Comparison of ENCODE assay signal across 1 cellular context in the genomic region with DNA sequence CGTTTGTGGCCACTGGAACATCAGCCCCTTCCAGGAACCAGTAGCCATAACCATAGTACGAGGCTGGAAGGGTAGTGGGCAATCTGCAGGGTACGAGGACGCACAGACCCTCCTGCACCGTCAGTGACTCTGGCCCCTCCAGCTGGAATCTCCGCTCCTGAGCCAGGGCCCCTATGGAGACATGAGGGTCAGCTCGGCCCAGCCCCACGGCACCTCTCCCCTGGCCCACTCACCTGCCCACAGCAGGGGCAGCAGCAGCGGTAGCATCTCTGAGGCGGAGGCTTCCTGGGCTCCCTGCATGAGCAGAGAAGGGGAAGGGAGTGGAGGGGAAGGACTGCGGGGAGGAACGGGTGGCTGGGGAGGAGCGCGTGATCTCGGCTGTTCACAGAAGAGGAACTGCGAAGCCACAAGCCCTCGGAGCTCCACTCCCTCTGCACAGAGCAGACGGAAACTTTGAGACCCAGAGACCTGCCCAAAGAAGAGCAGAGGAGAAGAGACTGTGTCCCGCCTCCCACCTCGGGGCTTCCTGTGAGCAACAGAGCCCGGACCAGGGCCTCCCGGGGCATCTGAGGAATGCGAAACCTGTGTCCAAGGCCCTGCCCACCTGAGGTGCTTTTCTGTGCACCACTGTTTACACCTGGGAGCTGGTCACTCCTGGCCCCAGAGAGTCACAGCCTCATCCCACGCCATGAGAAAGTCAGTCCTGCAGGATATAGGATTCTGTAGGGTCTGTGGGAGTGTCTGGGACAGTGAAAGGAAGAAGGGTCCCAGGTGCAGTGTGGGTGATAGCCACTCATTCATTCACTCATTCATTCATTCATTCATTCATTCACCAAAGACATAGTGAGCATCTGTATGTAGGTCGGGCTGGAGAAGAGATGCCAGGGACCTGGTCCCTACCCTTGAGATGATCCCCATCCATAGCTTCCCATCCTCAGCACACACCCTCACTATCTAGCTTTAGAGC.
A peak's percentile ranks its signal among the peaks of the same experiment; 100 is the strongest.
TF ChIP-seq lines count a peak whose summit lies in the region.

Gene SIGLEC6 (minus strand): TSS at position 322 of the 967 bp plus-strand sequence. CDS start 22 bp downstream, at position 300.

TF ChIP-seq in K562, 482 proteins besides CTCF, POLR2A, EP300 and RAD21 (continued from another document and continues in another):
- TF ChIP-seq, protein P1, sequence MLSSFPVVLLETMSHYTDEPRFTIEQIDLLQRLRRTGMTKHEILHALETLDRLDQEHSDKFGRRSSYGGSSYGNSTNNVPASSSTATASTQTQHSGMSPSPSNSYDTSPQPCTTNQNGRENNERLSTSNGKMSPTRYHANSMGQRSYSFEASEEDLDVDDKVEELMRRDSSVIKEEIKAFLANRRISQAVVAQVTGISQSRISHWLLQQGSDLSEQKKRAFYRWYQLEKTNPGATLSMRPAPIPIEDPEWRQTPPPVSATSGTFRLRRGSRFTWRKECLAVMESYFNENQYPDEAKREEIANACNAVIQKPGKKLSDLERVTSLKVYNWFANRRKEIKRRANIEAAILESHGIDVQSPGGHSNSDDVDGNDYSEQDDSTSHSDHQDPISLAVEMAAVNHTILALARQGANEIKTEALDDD (IDR thresholded peaks at IDR 0.05) = no peak
- TF ChIP-seq ERF (CRISPR knock-in tag; IDR thresholded peaks at IDR 0.05) (no peak), NRF1 (conservative IDR thresholded peaks at IDR 0.05 in 1 of 2, IDR thresholded peaks at IDR 0.05 in 1 of 2) (peak in 1 of 2 experiments; percentile 13; a peak in 1 of 4 replicates), ZNF239 (CRISPR knock-in tag; IDR thresholded peaks at IDR 0.05) (peak; percentile 13; the same call in 1 of the 2 replicates), CAMTA2 (CRISPR knock-in tag; conservative IDR thresholded peaks at IDR 0.05) (no peak), TBP (optimal IDR thresholded peaks at IDR 0.05; ENCODE audit: low read depth, low read length) (peak; percentile 37), MECOM (CRISPR knock-in tag; IDR thresholded peaks at IDR 0.05) (no peak), BRF2 (IDR thresholded peaks at IDR 0.05; ENCODE audit: borderline replicate concordance, insufficient read depth, insufficient read length) (no peak), NFRKB (IDR thresholded peaks at IDR 0.05; ENCODE audit: low read depth) (no peak), ZNF830 (CRISPR knock-in tag; IDR thresholded peaks at IDR 0.05) (peak; percentile 68; the same call in 1 of the 2 replicates), ZNF217 (CRISPR knock-in tag; IDR thresholded peaks at IDR 0.05) (no peak), LARP7 (IDR thresholded peaks at IDR 0.05) (no peak), HLTF (IDR thresholded peaks at IDR 0.05) (no peak), TAF7 (tag; IDR thresholded peaks at IDR 0.05) (0 out of 2 replicates have a peak, but pooled peaks have one; percentile 26), ZNF511 (CRISPR knock-in tag; IDR thresholded peaks at IDR 0.05) (no peak), CBFA2T3 (IDR thresholded peaks at IDR 0.05) (no peak), ZBED1 (IDR thresholded peaks at IDR 0.05) (no peak), HIVEP1 (CRISPR knock-in tag; IDR thresholded peaks at IDR 0.05) (no peak), ILF3 (IDR thresholded peaks at IDR 0.05; ENCODE audit: borderline replicate concordance) (no peak), SUPT5H (IDR thresholded peaks at IDR 0.05) (no peak), TARDBP (IDR thresholded peaks at IDR 0.05) (no peak), ETV5 (CRISPR knock-in tag; IDR thresholded peaks at IDR 0.05; ENCODE audit: low read depth) (no peak; the same call in 1 of the 2 replicates), SPI1 (IDR thresholded peaks at IDR 0.05; ENCODE audit: borderline replicate concordance, low read depth, low read length) (peak; percentile 96), MXI1 (IDR thresholded peaks at IDR 0.05; ENCODE audit: low read depth, low read length) (no peak), ELF1 (tag; IDR thresholded peaks at IDR 0.05) (no peak), CBX1 (IDR thresholded peaks at IDR 0.05; ENCODE audit: low read depth) (no peak), E2F3 (CRISPR knock-in tag; IDR thresholded peaks at IDR 0.05) (peak; percentile 42; the same call in 1 of the 2 replicates), MTA2 (IDR thresholded peaks at IDR 0.05; ENCODE audit: low read depth) (no peak), CREB5 (CRISPR knock-in tag; IDR thresholded peaks at IDR 0.05) (no peak), ESRRA (IDR thresholded peaks at IDR 0.05; ENCODE audit: borderline replicate concordance, low read depth) (peak; percentile 61; the same call in 1 of the 2 replicates), RBBP5 (IDR thresholded peaks at IDR 0.05; ENCODE audit: borderline replicate concordance, insufficient read depth, low read length, poor library complexity, severe bottlenecking) (peak; percentile 59), ZNF232 (CRISPR knock-in tag; IDR thresholded peaks at IDR 0.05) (no peak), PYGO2 (tag; IDR thresholded peaks at IDR 0.05) (no peak), ZNF766 (CRISPR knock-in tag; conservative IDR thresholded peaks at IDR 0.05) (peak; percentile 33), PTBP1 (IDR thresholded peaks at IDR 0.05; ENCODE audit: low read depth, low read length) (no peak), ZSCAN32 (CRISPR knock-in tag; IDR thresholded peaks at IDR 0.05) (no peak), BRD9 (IDR thresholded peaks at IDR 0.05; ENCODE audit: low read depth, partially characterized antibody) (no peak), MLLT1 (IDR thresholded peaks at IDR 0.05) (0 out of 4 replicates have a peak, but pooled peaks of 1 of the 2 experiments have one; percentile 43), NR2C2 (CRISPR knock-in tag; IDR thresholded peaks at IDR 0.05) (no peak), NR2C2 (tag; IDR thresholded peaks at IDR 0.05) (no peak), BHLHE40 (IDR thresholded peaks at IDR 0.05; ENCODE audit: low read length) (peak; percentile 64)
- TF ChIP-seq, protein P2, sequence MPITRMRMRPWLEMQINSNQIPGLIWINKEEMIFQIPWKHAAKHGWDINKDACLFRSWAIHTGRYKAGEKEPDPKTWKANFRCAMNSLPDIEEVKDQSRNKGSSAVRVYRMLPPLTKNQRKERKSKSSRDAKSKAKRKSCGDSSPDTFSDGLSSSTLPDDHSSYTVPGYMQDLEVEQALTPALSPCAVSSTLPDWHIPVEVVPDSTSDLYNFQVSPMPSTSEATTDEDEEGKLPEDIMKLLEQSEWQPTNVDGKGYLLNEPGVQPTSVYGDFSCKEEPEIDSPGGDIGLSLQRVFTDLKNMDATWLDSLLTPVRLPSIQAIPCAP (CRISPR knock-in tag; IDR thresholded peaks at IDR 0.05; ENCODE audit: borderline replicate concordance) = no peak
- TF ChIP-seq, protein P3, sequence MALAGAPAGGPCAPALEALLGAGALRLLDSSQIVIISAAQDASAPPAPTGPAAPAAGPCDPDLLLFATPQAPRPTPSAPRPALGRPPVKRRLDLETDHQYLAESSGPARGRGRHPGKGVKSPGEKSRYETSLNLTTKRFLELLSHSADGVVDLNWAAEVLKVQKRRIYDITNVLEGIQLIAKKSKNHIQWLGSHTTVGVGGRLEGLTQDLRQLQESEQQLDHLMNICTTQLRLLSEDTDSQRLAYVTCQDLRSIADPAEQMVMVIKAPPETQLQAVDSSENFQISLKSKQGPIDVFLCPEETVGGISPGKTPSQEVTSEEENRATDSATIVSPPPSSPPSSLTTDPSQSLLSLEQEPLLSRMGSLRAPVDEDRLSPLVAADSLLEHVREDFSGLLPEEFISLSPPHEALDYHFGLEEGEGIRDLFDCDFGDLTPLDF (CRISPR knock-in tag; IDR thresholded peaks at IDR 0.05) = no peak
- TF ChIP-seq, protein P4, sequence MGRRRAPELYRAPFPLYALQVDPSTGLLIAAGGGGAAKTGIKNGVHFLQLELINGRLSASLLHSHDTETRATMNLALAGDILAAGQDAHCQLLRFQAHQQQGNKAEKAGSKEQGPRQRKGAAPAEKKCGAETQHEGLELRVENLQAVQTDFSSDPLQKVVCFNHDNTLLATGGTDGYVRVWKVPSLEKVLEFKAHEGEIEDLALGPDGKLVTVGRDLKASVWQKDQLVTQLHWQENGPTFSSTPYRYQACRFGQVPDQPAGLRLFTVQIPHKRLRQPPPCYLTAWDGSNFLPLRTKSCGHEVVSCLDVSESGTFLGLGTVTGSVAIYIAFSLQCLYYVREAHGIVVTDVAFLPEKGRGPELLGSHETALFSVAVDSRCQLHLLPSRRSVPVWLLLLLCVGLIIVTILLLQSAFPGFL (CRISPR knock-in tag; IDR thresholded peaks at IDR 0.05) = no peak
- TF ChIP-seq, protein P5, sequence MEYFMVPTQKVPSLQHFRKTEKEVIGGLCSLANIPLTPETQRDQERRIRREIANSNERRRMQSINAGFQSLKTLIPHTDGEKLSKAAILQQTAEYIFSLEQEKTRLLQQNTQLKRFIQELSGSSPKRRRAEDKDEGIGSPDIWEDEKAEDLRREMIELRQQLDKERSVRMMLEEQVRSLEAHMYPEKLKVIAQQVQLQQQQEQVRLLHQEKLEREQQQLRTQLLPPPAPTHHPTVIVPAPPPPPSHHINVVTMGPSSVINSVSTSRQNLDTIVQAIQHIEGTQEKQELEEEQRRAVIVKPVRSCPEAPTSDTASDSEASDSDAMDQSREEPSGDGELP (CRISPR knock-in tag; IDR thresholded peaks at IDR 0.05; ENCODE audit: borderline replicate concordance) = peak; percentile 43
- TF ChIP-seq, protein P6, sequence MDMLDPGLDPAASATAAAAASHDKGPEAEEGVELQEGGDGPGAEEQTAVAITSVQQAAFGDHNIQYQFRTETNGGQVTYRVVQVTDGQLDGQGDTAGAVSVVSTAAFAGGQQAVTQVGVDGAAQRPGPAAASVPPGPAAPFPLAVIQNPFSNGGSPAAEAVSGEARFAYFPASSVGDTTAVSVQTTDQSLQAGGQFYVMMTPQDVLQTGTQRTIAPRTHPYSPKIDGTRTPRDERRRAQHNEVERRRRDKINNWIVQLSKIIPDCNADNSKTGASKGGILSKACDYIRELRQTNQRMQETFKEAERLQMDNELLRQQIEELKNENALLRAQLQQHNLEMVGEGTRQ (CRISPR knock-in tag; IDR thresholded peaks at IDR 0.05) = no peak
- TF ChIP-seq, protein P7, sequence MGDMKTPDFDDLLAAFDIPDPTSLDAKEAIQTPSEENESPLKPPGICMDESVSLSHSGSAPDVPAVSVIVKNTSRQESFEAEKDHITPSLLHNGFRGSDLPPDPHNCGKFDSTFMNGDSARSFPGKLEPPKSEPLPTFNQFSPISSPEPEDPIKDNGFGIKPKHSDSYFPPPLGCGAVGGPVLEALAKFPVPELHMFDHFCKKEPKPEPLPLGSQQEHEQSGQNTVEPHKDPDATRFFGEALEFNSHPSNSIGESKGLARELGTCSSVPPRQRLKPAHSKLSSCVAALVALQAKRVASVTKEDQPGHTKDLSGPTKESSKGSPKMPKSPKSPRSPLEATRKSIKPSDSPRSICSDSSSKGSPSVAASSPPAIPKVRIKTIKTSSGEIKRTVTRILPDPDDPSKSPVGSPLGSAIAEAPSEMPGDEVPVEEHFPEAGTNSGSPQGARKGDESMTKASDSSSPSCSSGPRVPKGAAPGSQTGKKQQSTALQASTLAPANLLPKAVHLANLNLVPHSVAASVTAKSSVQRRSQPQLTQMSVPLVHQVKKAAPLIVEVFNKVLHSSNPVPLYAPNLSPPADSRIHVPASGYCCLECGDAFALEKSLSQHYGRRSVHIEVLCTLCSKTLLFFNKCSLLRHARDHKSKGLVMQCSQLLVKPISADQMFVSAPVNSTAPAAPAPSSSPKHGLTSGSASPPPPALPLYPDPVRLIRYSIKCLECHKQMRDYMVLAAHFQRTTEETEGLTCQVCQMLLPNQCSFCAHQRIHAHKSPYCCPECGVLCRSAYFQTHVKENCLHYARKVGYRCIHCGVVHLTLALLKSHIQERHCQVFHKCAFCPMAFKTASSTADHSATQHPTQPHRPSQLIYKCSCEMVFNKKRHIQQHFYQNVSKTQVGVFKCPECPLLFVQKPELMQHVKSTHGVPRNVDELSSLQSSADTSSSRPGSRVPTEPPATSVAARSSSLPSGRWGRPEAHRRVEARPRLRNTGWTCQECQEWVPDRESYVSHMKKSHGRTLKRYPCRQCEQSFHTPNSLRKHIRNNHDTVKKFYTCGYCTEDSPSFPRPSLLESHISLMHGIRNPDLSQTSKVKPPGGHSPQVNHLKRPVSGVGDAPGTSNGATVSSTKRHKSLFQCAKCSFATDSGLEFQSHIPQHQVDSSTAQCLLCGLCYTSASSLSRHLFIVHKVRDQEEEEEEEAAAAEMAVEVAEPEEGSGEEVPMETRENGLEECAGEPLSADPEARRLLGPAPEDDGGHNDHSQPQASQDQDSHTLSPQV (IDR thresholded peaks at IDR 0.05) = 0 out of 2 replicates have a peak, but pooled peaks have one; percentile 47
